Comparison of ENCODE assay signal across 8 cellular contexts in genomic region chr5:1110930-1111726, GRCh38. TPM values are rescaled to one million over a fixed set of nuclear protein-coding genes. Genes with fewer than 3 reads are reported as not detected.
DNase-seq lines count a peak whose midpoint lies in the region; ATAC-seq and TF ChIP-seq lines count a peak whose summit lies in the region.

No MANE protein-coding gene starts in this region.

- H3K4me3 ChIP-seq in GM12875 (ENCODE audit: low read depth, low read length) (peak overlapping the region; percentile 55), NT2/D1 (ENCODE audit: insufficient read length, low read depth) (peak overlapping the region; percentile 62), mammary epithelial cell (replicated peaks in 1 of 3; ENCODE audit: insufficient read depth in 1 of 3, low read depth in 2 of 3, low read length in 3 of 3) (peak overlapping the region; percentile 71 to 88 (median 71))

- H3K27me3 Mint-ChIP-seq in H9 (ENCODE audit: low read depth) = peaks cover 4% of the 10 kb centered on the region

- H2BK120ac ChIP-seq in H9 (ENCODE audit: low read depth, low read length, poor library complexity, severe bottlenecking) = no peak overlapping the region

- H3K4ac ChIP-seq in H9 (ENCODE audit: low read depth, low read length) = no peak overlapping the region

- CTCF ChIA-PET in mammary epithelial cell (lab: Charles Lee; ENCODE audit: low non-redundant PET) = no interaction called here

- H3K4me2 ChIP-seq in H9 (ENCODE audit: insufficient read depth, insufficient read length, low read length) = peak overlapping the region; percentile 48
- H3K4me2 ChIP-seq in mammary epithelial cell (ENCODE audit: insufficient read depth, low read depth, low read length) = peak overlapping the region; percentile 74

- no peaks in the 10 kb centered on the region for H3K27me3 ChIP-seq in H9 (ENCODE audit: insufficient read depth, low read length)
- no peaks in the 10 kb centered on the region for H3K27me3 ChIP-seq in NT2/D1 (ENCODE audit: insufficient read depth, insufficient read length)
- no peaks in the 10 kb centered on the region for H3K27me3 ChIP-seq in mammary epithelial cell (ENCODE audit: insufficient read depth, low read length)

- no peak overlapping the region for H4K91ac ChIP-seq in H9 (ENCODE audit: insufficient read length, low read depth, low read length)

- H4K20me1 ChIP-seq in H9 (ENCODE audit: control insufficient read depth, insufficient read depth, insufficient read length) (peaks cover 3% of the 10 kb centered on the region), mammary epithelial cell (ENCODE audit: insufficient read depth, low read length) (no peaks in the 10 kb centered on the region)

- peaks cover 0 to 8% (median 0%) of the 10 kb centered on the region in 3 experiments; a peak in 1 of 7 replicates for H3K36me3 Mint-ChIP-seq in H9 (ENCODE audit: insufficient read depth in 1 of 3, low read depth in 3 of 3)

- no peak overlapping the region for H3K56ac ChIP-seq in H9 (ENCODE audit: insufficient read length, low read depth, low read length)

- no peak overlapping the region for H4K5ac ChIP-seq in H9 (ENCODE audit: insufficient read length, low read depth, low read length)

- dilution Hi-C loops in mammary epithelial cell (cut with HindIII; ENCODE audit: low sequenced_read_pairs) = no loop called here

- no peak for TF ChIP-seq CTCF in GM12875 (IDR thresholded peaks at IDR 0.05; ENCODE audit: borderline replicate concordance, insufficient read depth, low read depth, low read length)
- no peak for TF ChIP-seq CTCF in H9 (conservative IDR thresholded peaks at IDR 0.05)
- no peak for TF ChIP-seq CTCF in mammary epithelial cell (conservative IDR thresholded peaks at IDR 0.05 in 1 of 2, IDR thresholded peaks at IDR 0.05 in 1 of 2; ENCODE audit: extremely low read depth in 1 of 2, insufficient read depth in 1 of 2, low read depth in 1 of 2, low read length in 2 of 2)

- no peak overlapping the region for H2AK5ac ChIP-seq in H9 (ENCODE audit: insufficient read length, low read length)

- no peak for ATAC-seq in HG03520 (IDR thresholded peaks at IDR 0.05; ENCODE audit: unreplicated experiment)

- H3K9me3 ChIP-seq in H9 (ENCODE audit: control insufficient read depth, low read depth, low read length) (no peaks in the 10 kb centered on the region), NT2/D1 (ENCODE audit: insufficient read depth, low read length) (no peaks in the 10 kb centered on the region), mammary epithelial cell (replicated peaks; ENCODE audit: insufficient read depth, low read length) (no peaks in the 10 kb centered on the region)

- WGBS in H9 (ENCODE audit: extremely low coverage, insufficient read length, low lambda C conversion rate) = no CpG with 5 or more reads among the region's 54 CpGs
- WGBS in mammary epithelial cell (ENCODE audit: low coverage, missing lambda C conversion rate) = 9% methylated on average over 10 of the region's 54 CpGs

- H3K27ac ChIP-seq in H9 (ENCODE audit: insufficient read length, low read depth, low read length) (no peak overlapping the region), mammary epithelial cell (ENCODE audit: insufficient read depth, low read depth, low read length) (peak overlapping the region; percentile 36), temporal lobe (ENCODE audit: low read depth, low read length) (peak overlapping the region; percentile 63)

- H3K36me3 ChIP-seq in NT2/D1 (ENCODE audit: insufficient read depth, insufficient read length, low read length) (peaks cover 3% of the 10 kb centered on the region), mammary epithelial cell (ENCODE audit: insufficient read depth, low read length) (no peaks in the 10 kb centered on the region)

- no peaks in the 10 kb centered on the region; the same call in 1 of the 2 replicates for H3K79me2 ChIP-seq in H9 (ENCODE audit: insufficient read depth, low read length)
- H3K79me2 ChIP-seq in mammary epithelial cell (ENCODE audit: insufficient read depth, low read length) = peaks cover 19% of the 10 kb centered on the region

- H2AFZ ChIP-seq in H9 (ENCODE audit: low read length) = no peak overlapping the region
- H2AFZ ChIP-seq in mammary epithelial cell (ENCODE audit: low read depth, low read length) = peak overlapping the region; percentile 78

- no TSS peak for BruUV-seq in mammary epithelial cell (replicated peaks; lab: Mats Ljungman, UMichigan)

- H2BK20ac ChIP-seq in H9 (ENCODE audit: low read depth, low read length, poor library complexity, severe bottlenecking) = no peak overlapping the region

- H3K14ac ChIP-seq in H9 (ENCODE audit: insufficient read depth, low read length) = peak overlapping the region; percentile 67; the same call in 1 of the 2 replicates

- no peak for DNase-seq in H9
- no peak for DNase-seq in NT2/D1 (ENCODE audit: low read depth, low spot score)
- no peak for DNase-seq in mammary epithelial cell
- DNase-seq in left kidney (ENCODE audit: low read depth, low spot score) = peak; percentile 73
- DNase-seq in amniotic stem cell (lab: John Stamatoyannopoulos, UW) = no peak

- H3K4me1 ChIP-seq in H9 (ENCODE audit: insufficient read depth, low read length) (peaks cover 12% of the 10 kb centered on the region; the same call in 1 of the 2 replicates), NT2/D1 (ENCODE audit: insufficient read depth, insufficient read length) (peaks cover 15% of the 10 kb centered on the region), mammary epithelial cell (ENCODE audit: insufficient read depth, low read length) (peaks cover 13% of the 10 kb centered on the region)

- no peak overlapping the region for H2BK12ac ChIP-seq in H9 (ENCODE audit: insufficient read length, low read depth, low read length)

- no peak overlapping the region for H3T11ph ChIP-seq in H9 (ENCODE audit: low read length)

- in situ Hi-C loops in mammary epithelial cell (cut with MboI; ENCODE audit: low sequenced_read_pairs in 2 of 2) = no loop called here

- peak overlapping the region; percentile 71 to 85 for H3K4me3 Mint-ChIP-seq in H9

- H3K9me3 Mint-ChIP-seq in H9 = no peaks in the 10 kb centered on the region

- H3K27ac Mint-ChIP-seq in H9 = no peak overlapping the region

- H3K9ac ChIP-seq in H9 (ENCODE audit: extremely low read depth, insufficient read length, low read length) (peak overlapping the region; percentile 4), NT2/D1 (ENCODE audit: insufficient read length, low read depth) (peak overlapping the region; percentile 87), mammary epithelial cell (ENCODE audit: insufficient read depth, low read length) (peak overlapping the region; percentile 71)

- H3K4me1 Mint-ChIP-seq in H9 = peaks cover 27 to 41% of the 10 kb centered on the region in 2 experiments

- H3K18ac ChIP-seq in H9 (ENCODE audit: insufficient read length, low read depth, low read length) = no peak overlapping the region

- intact Hi-C loops in mammary epithelial cell (cut with micrococcal nuclease) = loop anchor here (5.0 kb wide), 1 partner anchor 216 kb away; no protein-coding TSS in a partner anchor

- H3K23me2 ChIP-seq in H9 (ENCODE audit: insufficient read length, low read depth, low read length, poor library complexity, severe bottlenecking) = peaks cover 7% of the 10 kb centered on the region

- no peak overlapping the region for H2BK15ac ChIP-seq in H9 (ENCODE audit: low read depth, low read length)

- peaks cover 3% of the 10 kb centered on the region for H3K79me1 ChIP-seq in H9 (ENCODE audit: insufficient read depth, low read depth, low read length, poor library complexity, severe bottlenecking)

- H3K23ac ChIP-seq in H9 (ENCODE audit: insufficient read length, low read depth, low read length) = no peak overlapping the region

- H2BK5ac ChIP-seq in H9 (ENCODE audit: insufficient read length, low read length) = no peak overlapping the region

- no peak overlapping the region for H4K8ac ChIP-seq in H9 (replicated peaks; ENCODE audit: insufficient read length, low read depth, low read length)

RNA-seq across cellular contexts. Expression of gene SLC12A7, which starts 0.7 kb away (rescaled TPM):
- 30.8 and 30.9 TPM in 2 replicates for total RNA-seq in H9 (2021)
- total RNA-seq in mammary epithelial cell = 10 to 100 TPM; 10.5 to 21.2 TPM
- 6.3 TPM for polyA plus RNA-seq in mammary epithelial cell
- polyA minus RNA-seq in mammary epithelial cell = 17.0 TPM
- 9.6 TPM for total RNA-seq in temporal lobe

Comparison
In these comparisons a context has a peak if more than half of its experiments do, and no peak if none do; other contexts are left out.
1. H3K9ac ChIP-seq: peak in every context shown above with its lines; median percentile 87 in NT2/D1; 71 in mammary epithelial cell; 4 in H9.